In genomic region chr17:30831663-30832437, GRCh38 we compare ENCODE assay signal across 1 cellular context.
TF ChIP-seq lines count a peak whose summit lies in the region.

A gene with protein sequence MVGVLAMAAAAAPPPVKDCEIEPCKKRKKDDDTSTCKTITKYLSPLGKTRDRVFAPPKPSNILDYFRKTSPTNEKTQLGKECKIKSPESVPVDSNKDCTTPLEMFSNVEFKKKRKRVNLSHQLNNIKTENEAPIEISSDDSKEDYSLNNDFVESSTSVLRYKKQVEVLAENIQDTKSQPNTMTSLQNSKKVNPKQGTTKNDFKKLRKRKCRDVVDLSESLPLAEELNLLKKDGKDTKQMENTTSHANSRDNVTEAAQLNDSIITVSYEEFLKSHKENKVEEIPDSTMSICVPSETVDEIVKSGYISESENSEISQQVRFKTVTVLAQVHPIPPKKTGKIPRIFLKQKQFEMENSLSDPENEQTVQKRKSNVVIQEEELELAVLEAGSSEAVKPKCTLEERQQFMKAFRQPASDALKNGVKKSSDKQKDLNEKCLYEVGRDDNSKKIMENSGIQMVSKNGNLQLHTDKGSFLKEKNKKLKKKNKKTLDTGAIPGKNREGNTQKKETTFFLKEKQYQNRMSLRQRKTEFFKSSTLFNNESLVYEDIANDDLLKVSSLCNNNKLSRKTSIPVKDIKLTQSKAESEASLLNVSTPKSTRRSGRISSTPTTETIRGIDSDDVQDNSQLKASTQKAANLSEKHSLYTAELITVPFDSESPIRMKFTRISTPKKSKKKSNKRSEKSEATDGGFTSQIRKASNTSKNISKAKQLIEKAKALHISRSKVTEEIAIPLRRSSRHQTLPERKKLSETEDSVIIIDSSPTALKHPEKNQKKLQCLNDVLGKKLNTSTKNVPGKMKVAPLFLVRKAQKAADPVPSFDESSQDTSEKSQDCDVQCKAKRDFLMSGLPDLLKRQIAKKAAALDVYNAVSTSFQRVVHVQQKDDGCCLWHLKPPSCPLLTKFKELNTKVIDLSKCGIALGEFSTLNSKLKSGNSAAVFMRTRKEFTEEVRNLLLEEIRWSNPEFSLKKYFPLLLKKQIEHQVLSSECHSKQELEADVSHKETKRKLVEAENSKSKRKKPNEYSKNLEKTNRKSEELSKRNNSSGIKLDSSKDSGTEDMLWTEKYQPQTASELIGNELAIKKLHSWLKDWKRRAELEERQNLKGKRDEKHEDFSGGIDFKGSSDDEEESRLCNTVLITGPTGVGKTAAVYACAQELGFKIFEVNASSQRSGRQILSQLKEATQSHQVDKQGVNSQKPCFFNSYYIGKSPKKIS (N-terminal part only) (plus strand): TSS chr17:30831966. CDS start chr17:30832348, 382 bp downstream.

TF ChIP-seq in SK-N-SH, 30 proteins besides CTCF, POLR2A, EP300 and RAD21 (continued from another document):
- TF ChIP-seq, protein P1, sequence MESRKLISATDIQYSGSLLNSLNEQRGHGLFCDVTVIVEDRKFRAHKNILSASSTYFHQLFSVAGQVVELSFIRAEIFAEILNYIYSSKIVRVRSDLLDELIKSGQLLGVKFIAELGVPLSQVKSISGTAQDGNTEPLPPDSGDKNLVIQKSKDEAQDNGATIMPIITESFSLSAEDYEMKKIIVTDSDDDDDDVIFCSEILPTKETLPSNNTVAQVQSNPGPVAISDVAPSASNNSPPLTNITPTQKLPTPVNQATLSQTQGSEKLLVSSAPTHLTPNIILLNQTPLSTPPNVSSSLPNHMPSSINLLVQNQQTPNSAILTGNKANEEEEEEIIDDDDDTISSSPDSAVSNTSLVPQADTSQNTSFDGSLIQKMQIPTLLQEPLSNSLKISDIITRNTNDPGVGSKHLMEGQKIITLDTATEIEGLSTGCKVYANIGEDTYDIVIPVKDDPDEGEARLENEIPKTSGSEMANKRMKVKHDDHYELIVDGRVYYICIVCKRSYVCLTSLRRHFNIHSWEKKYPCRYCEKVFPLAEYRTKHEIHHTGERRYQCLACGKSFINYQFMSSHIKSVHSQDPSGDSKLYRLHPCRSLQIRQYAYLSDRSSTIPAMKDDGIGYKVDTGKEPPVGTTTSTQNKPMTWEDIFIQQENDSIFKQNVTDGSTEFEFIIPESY (IDR thresholded peaks at IDR 0.05; ENCODE audit: borderline replicate concordance, low read depth), result 0 out of 2 replicates have a peak, but pooled peaks have one; percentile 70
- TF ChIP-seq TCF12 (IDR thresholded peaks at IDR 0.05), result no peak
- TF ChIP-seq GATA2 (CRISPR knock-in tag; IDR thresholded peaks at IDR 0.05), result no peak
- peak; percentile 33; the same call in 1 of the 2 replicates for TF ChIP-seq GABPA (IDR thresholded peaks at IDR 0.05; ENCODE audit: low read depth)
- no peak for TF ChIP-seq SMC3 (IDR thresholded peaks at IDR 0.05; ENCODE audit: low read depth, low read length)
- TF ChIP-seq, protein P2, sequence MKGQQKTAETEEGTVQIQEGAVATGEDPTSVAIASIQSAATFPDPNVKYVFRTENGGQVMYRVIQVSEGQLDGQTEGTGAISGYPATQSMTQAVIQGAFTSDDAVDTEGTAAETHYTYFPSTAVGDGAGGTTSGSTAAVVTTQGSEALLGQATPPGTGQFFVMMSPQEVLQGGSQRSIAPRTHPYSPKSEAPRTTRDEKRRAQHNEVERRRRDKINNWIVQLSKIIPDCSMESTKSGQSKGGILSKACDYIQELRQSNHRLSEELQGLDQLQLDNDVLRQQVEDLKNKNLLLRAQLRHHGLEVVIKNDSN (IDR thresholded peaks at IDR 0.05; ENCODE audit: borderline replicate concordance, low read depth), result no peak
- TF ChIP-seq, protein P3, sequence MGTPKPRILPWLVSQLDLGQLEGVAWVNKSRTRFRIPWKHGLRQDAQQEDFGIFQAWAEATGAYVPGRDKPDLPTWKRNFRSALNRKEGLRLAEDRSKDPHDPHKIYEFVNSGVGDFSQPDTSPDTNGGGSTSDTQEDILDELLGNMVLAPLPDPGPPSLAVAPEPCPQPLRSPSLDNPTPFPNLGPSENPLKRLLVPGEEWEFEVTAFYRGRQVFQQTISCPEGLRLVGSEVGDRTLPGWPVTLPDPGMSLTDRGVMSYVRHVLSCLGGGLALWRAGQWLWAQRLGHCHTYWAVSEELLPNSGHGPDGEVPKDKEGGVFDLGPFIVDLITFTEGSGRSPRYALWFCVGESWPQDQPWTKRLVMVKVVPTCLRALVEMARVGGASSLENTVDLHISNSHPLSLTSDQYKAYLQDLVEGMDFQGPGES (IDR thresholded peaks at IDR 0.05; ENCODE audit: low read depth, low read length), result no peak
- 0 out of 2 replicates have a peak, but pooled peaks have one; percentile 46 for TF ChIP-seq FOXM1 (IDR thresholded peaks at IDR 0.05; ENCODE audit: low read depth)
- peak; percentile 80 for TF ChIP-seq ELF1 (IDR thresholded peaks at IDR 0.05)
- no peak for TF ChIP-seq FOXJ3 (CRISPR knock-in tag; IDR thresholded peaks at IDR 0.05)
- peak; percentile 40; the same call in 1 of the 2 replicates for TF ChIP-seq PBX3 (IDR thresholded peaks at IDR 0.05)
- TF ChIP-seq FOSL2 (IDR thresholded peaks at IDR 0.05; ENCODE audit: borderline replicate concordance, low read depth), result peak; percentile 28; the same call in 1 of the 2 replicates
